ENCODE assay signal across 1 cellular context in the genomic region with DNA sequence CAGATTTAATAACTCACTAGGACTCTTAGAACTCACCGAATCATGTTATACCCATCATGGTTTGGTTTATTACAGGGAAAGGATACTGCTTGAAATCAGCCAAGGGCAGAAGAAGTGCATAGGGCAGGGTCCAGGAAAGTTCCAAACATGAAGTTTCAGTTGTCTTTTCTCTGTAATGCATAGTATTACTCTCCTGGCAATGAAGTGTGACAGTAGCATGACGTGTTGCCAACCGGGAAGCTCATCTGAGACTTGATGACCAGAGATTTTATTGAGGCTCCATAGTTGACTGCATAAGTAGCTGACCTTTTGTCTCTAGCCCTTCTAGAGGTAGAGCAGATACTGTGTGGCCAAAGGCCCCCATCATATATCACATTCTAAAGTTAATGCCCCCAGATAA.
TF ChIP-seq lines count a peak whose summit lies in the region.

No MANE protein-coding gene starts in this region.

TF ChIP-seq in GM12878, 131 proteins besides CTCF, POLR2A, EP300 and RAD21 (continued from another document):
- TF ChIP-seq, protein P1, sequence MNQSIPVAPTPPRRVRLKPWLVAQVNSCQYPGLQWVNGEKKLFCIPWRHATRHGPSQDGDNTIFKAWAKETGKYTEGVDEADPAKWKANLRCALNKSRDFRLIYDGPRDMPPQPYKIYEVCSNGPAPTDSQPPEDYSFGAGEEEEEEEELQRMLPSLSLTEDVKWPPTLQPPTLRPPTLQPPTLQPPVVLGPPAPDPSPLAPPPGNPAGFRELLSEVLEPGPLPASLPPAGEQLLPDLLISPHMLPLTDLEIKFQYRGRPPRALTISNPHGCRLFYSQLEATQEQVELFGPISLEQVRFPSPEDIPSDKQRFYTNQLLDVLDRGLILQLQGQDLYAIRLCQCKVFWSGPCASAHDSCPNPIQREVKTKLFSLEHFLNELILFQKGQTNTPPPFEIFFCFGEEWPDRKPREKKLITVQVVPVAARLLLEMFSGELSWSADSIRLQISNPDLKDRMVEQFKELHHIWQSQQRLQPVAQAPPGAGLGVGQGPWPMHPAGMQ (IDR thresholded peaks at IDR 0.05; ENCODE audit: borderline replicate concordance) = no peak
- no peak for TF ChIP-seq ZBED1 (IDR thresholded peaks at IDR 0.05; ENCODE audit: borderline replicate concordance)
- no peak for TF ChIP-seq SMC3 (IDR thresholded peaks at IDR 0.05; ENCODE audit: borderline replicate concordance, low read length)
- TF ChIP-seq, protein P2, sequence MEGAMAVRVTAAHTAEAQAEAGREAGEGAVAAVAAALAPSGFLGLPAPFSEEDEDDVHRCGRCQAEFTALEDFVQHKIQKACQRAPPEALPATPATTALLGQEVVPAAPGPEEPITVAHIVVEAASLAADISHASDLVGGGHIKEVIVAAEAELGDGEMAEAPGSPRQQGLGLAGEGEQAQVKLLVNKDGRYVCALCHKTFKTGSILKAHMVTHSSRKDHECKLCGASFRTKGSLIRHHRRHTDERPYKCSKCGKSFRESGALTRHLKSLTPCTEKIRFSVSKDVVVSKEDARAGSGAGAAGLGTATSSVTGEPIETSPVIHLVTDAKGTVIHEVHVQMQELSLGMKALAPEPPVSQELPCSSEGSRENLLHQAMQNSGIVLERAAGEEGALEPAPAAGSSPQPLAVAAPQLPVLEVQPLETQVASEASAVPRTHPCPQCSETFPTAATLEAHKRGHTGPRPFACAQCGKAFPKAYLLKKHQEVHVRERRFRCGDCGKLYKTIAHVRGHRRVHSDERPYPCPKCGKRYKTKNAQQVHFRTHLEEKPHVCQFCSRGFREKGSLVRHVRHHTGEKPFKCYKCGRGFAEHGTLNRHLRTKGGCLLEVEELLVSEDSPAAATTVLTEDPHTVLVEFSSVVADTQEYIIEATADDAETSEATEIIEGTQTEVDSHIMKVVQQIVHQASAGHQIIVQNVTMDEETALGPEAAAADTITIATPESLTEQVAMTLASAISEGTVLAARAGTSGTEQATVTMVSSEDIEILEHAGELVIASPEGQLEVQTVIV (IDR thresholded peaks at IDR 0.05; ENCODE audit: borderline replicate concordance, partially characterized antibody) = no peak
- no peak for TF ChIP-seq ZNF217 (IDR thresholded peaks at IDR 0.05)
- TF ChIP-seq JUNB (IDR thresholded peaks at IDR 0.05) = no peak
- TF ChIP-seq, protein P3, sequence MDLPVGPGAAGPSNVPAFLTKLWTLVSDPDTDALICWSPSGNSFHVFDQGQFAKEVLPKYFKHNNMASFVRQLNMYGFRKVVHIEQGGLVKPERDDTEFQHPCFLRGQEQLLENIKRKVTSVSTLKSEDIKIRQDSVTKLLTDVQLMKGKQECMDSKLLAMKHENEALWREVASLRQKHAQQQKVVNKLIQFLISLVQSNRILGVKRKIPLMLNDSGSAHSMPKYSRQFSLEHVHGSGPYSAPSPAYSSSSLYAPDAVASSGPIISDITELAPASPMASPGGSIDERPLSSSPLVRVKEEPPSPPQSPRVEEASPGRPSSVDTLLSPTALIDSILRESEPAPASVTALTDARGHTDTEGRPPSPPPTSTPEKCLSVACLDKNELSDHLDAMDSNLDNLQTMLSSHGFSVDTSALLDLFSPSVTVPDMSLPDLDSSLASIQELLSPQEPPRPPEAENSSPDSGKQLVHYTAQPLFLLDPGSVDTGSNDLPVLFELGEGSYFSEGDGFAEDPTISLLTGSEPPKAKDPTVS (IDR thresholded peaks at IDR 0.05; ENCODE audit: low read depth, low read length) = no peak
